ENCODE assay signal across 21 cellular contexts in the genomic region with DNA sequence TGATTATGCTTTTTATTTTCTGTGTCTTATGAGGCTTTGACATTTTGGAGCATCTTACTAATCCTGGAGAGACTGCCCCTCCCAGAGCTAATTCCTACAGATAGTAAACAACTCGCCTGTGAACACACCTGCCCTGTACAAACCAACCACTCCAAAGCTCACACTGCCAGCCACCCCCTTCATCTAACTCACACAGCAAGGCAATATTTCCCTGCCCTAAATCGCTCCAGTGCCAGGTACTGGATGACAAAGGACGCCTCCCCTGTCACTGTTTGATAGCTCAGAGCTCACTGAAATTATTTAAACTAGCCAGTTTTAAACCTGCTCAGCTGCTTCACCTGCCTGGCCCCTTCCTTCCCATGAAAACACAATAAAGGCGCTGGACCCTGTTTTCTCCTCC.
"Had no signal": no experiment of that assay in that cellular context is flagged by ENCODE, and none has a peak within 500 bp of the region (broad histone marks: within the 10 kb centered on the region; RNA-seq: fewer than 3 reads in every experiment).

No MANE protein-coding gene starts in this region.

- FAIRE-seq: endometrium, small intestine had no signal

- H3K27ac ChIP-seq: heart right ventricle, left ventricle myocardium inferior, testis, upper lobe of left lung had no signal

- H3K4me1 ChIP-seq: heart right ventricle, left ventricle myocardium inferior, testis, upper lobe of left lung had no signal

- H3K4me3 ChIP-seq: heart right ventricle, left ventricle myocardium inferior, testis, upper lobe of left lung had no signal

- DNase-seq: activated CD4-positive, alpha-beta memory T cell treated with anti-CD3 and anti-CD28 coated beads, Interleukin-2, amount 10 ng/mL, durations not matched to agents 7 days and 5 days; activated CD4-positive, alpha-beta T cell treated with anti-CD3 and anti-CD28 coated beads, Interleukin-2, amount 10 ng/mL, durations not matched to agents 24 days and 14 days; activated effector memory CD4-positive, alpha-beta T cell treated with anti-CD3 and anti-CD28 coated beads, Interleukin-2, amount 50 U/mL, for 16 hours; activated naive CD4-positive, alpha-beta T cell treated with anti-CD3 and anti-CD28 coated beads, Interleukin-2, amount 50 U/mL, for 16 hours; activated naive CD8-positive, alpha-beta T cell treated with anti-CD3 and anti-CD28 coated beads, Interleukin-2, amount 50 U/mL, for 24 hours; foreskin fibroblast; heart right ventricle; immature natural killer cell; left ventricle myocardium inferior; mammary epithelial cell; nephron progenitor cell; small intestine; stimulated activated CD4-positive, alpha-beta T cell treated with anti-CD3 and anti-CD28 coated beads, Interleukin-2, amount 100 ng/mL, for 48 hours; stimulated activated CD8-positive, alpha-beta memory T cell treated with anti-CD3 and anti-CD28 coated beads, Interleukin-4, amount 100 ng/mL, for 48 hours; stimulated activated naive B cell treated with anti-CD40 and anti-IgM and Interleukin-4, amounts not matched to agents 10 μg/mL and 1 μg/mL and 100 μg/mL, for 72 hours; SW 1271; T-helper 17 cell; testis; upper lobe of left lung had no signal

- H3K36me3 ChIP-seq: heart right ventricle, left ventricle myocardium inferior, upper lobe of left lung had no signal

- H3K27me3 ChIP-seq: testis, upper lobe of left lung had no signal

- H3K9me3 ChIP-seq: heart right ventricle, left ventricle myocardium inferior, testis, upper lobe of left lung had no signal

- H3K4me3 Mint-ChIP-seq: activated CD4-positive, alpha-beta memory T cell treated with anti-CD3 and anti-CD28 coated beads, Interleukin-2, amount 10 ng/mL, durations not matched to agents 7 days and 5 days; activated CD4-positive, alpha-beta T cell treated with anti-CD3 and anti-CD28 coated beads, Interleukin-2, amount 10 ng/mL, durations not matched to agents 24 days and 14 days; activated naive CD8-positive, alpha-beta T cell treated with anti-CD3 and anti-CD28 coated beads, Interleukin-2, amount 50 U/mL, for 24 hours; immature natural killer cell; nephron progenitor cell; stimulated activated naive B cell treated with anti-CD40 and anti-IgM and Interleukin-4, amounts not matched to agents 10 μg/mL and 1 μg/mL and 100 μg/mL, for 72 hours; T-helper 17 cell had no signal

- H3K4me1 Mint-ChIP-seq: activated CD4-positive, alpha-beta memory T cell treated with anti-CD3 and anti-CD28 coated beads, Interleukin-2, amount 10 ng/mL, durations not matched to agents 7 days and 5 days; activated CD4-positive, alpha-beta T cell treated with anti-CD3 and anti-CD28 coated beads, Interleukin-2, amount 10 ng/mL, durations not matched to agents 24 days and 14 days; activated naive CD8-positive, alpha-beta T cell treated with anti-CD3 and anti-CD28 coated beads, Interleukin-2, amount 50 U/mL, for 24 hours; immature natural killer cell; T-helper 17 cell had no signal

- ATAC-seq: activated naive CD8-positive, alpha-beta T cell treated with anti-CD3 and anti-CD28 coated beads, Interleukin-2, amount 50 U/mL, for 24 hours; heart right ventricle; sciatic nerve; stimulated activated naive B cell treated with anti-CD40 and anti-IgM and Interleukin-4, amounts not matched to agents 10 μg/mL and 1 μg/mL and 100 μg/mL, for 72 hours; T-helper 17 cell had no signal

- H3K9me3 Mint-ChIP-seq: activated CD4-positive, alpha-beta memory T cell treated with anti-CD3 and anti-CD28 coated beads, Interleukin-2, amount 10 ng/mL, durations not matched to agents 7 days and 5 days; activated CD4-positive, alpha-beta T cell treated with anti-CD3 and anti-CD28 coated beads, Interleukin-2, amount 10 ng/mL, durations not matched to agents 24 days and 14 days; activated naive CD8-positive, alpha-beta T cell treated with anti-CD3 and anti-CD28 coated beads, Interleukin-2, amount 50 U/mL, for 24 hours; nephron progenitor cell; stimulated activated naive B cell treated with anti-CD40 and anti-IgM and Interleukin-4, amounts not matched to agents 10 μg/mL and 1 μg/mL and 100 μg/mL, for 72 hours had no signal

- H3K27ac Mint-ChIP-seq: activated CD4-positive, alpha-beta memory T cell treated with anti-CD3 and anti-CD28 coated beads, Interleukin-2, amount 10 ng/mL, durations not matched to agents 7 days and 5 days; activated CD4-positive, alpha-beta T cell treated with anti-CD3 and anti-CD28 coated beads, Interleukin-2, amount 10 ng/mL, durations not matched to agents 24 days and 14 days; activated naive CD8-positive, alpha-beta T cell treated with anti-CD3 and anti-CD28 coated beads, Interleukin-2, amount 50 U/mL, for 24 hours; immature natural killer cell; nephron progenitor cell; stimulated activated naive B cell treated with anti-CD40 and anti-IgM and Interleukin-4, amounts not matched to agents 10 μg/mL and 1 μg/mL and 100 μg/mL, for 72 hours; T-helper 17 cell had no signal

- H3K36me3 Mint-ChIP-seq: immature natural killer cell; stimulated activated naive B cell treated with anti-CD40 and anti-IgM and Interleukin-4, amounts not matched to agents 10 μg/mL and 1 μg/mL and 100 μg/mL, for 72 hours had no signal
